Comparison of ENCODE assay signal across 8 cellular contexts in the genomic region with DNA sequence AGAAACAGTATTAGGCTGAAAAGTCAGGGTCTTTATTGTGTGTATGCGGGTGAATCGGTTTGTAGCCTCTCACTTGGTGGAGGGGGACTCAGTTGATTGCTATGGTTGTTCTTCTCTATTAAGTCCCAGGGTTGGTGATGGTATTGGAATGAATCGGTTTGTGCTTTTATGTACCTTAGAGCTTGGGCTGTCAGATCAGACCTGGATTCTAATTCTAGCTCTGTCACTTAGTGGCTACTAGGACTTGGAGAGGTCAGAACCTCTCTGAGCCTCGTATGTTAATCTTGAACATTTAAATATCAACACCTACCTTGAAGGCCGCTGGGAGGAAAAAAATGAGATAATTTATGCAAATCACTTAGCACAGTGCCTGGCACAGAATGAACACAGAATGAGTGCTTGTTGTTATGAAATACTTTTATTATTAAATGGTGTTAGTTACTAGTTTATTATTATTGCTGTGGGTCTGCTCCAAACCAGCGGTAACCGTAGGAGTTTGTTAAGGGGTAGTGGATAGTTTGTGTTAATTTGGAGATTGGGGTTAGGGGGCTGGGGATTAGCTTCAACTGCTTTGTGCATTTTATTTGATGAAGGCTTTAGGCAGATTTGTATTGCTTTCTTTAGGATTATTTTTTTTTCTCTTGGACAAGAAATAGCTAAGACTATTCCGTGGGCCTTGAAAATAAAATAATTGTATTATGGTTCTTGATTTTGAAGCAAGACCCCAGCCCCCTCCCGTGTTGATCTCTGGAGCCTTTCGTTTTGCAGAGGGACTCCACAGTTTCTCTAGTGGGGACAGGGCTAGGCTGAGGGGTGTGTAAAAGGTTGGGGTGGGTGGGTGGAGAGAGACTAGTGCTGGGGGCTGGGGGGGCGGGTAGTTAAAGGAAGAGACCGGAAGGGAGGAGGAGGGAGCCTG. TPM values are rescaled to one million over a fixed set of nuclear protein-coding genes. Genes with fewer than 3 reads are reported as not detected.
DNase-seq lines count a peak whose midpoint lies in the region; ATAC-seq and TF ChIP-seq lines count a peak whose summit lies in the region.

No MANE protein-coding gene starts in this region.

- H3K4me1 ChIP-seq in left ventricle myocardium inferior (peaks cover 90% of the 10 kb centered on the region), hepatocyte (ENCODE audit: insufficient read depth) (peaks cover 36% of the 10 kb centered on the region)

- peak overlapping the region; percentile 88 to 95 for H3K4me3 Mint-ChIP-seq in stimulated activated naive CD8-positive, alpha-beta T cell treated with anti-CD3 and anti-CD28 coated beads, Interleukin-15, amount 100 ng/mL, for 72 hours

- no peak for ATAC-seq in stimulated activated naive CD8-positive, alpha-beta T cell treated with anti-CD3 and anti-CD28 coated beads, Interleukin-15, amount 100 ng/mL, for 72 hours
- ATAC-seq in HG03097 (IDR thresholded peaks at IDR 0.05; ENCODE audit: low FRiP score, unreplicated experiment) = no peak

- H3K4me3 ChIP-seq in left ventricle myocardium inferior = peak overlapping the region; percentile 88
- peak overlapping the region; percentile 79 for H3K4me3 ChIP-seq in WI38 (ENCODE audit: low read depth, low read length)
- peak overlapping the region; percentile 29 for H3K4me3 ChIP-seq in hepatocyte

- H3K9me3 Mint-ChIP-seq in stimulated activated naive CD8-positive, alpha-beta T cell treated with anti-CD3 and anti-CD28 coated beads, Interleukin-15, amount 100 ng/mL, for 72 hours = no peaks in the 10 kb centered on the region

- WGBS in hepatocyte (ENCODE audit: low lambda C conversion rate, missing lambda C conversion rate) = 3% methylated on average over 10 of the region's 12 CpGs

- H3K27ac Mint-ChIP-seq in stimulated activated naive CD8-positive, alpha-beta T cell treated with anti-CD3 and anti-CD28 coated beads, Interleukin-15, amount 100 ng/mL, for 72 hours = peak overlapping the region; percentile 90 to 96

- peaks cover 25% of the 10 kb centered on the region for H4K20me1 ChIP-seq in hepatocyte (ENCODE audit: insufficient read depth, poor library complexity, severe bottlenecking)

- TF ChIP-seq CTCF in left ventricle myocardium inferior (IDR thresholded peaks at IDR 0.05; ENCODE audit: borderline replicate concordance) = no peak
- no peak for TF ChIP-seq CTCF in WI38 (IDR thresholded peaks at IDR 0.05; ENCODE audit: low read depth, low read length)
- TF ChIP-seq CTCF in hepatocyte (IDR thresholded peaks at IDR 0.05; ENCODE audit: poor library complexity) = no peak

- no peak overlapping the region for H2AFZ ChIP-seq in hepatocyte

- DNase-seq in left ventricle myocardium inferior = no peak
- DNase-seq in cardiac septum (ENCODE audit: low spot score) = no peak
- DNase-seq in hepatocyte (ENCODE audit: low spot score) = peak; percentile 56
- DNase-seq in stimulated activated naive CD8-positive, alpha-beta T cell treated with anti-CD3 and anti-CD28 coated beads, Interleukin-15, amount 100 ng/mL, for 72 hours = no peak
- DNase-seq in H4 (ENCODE audit: low spot score) = no peak
- no peak for DNase-seq in mucosa of gallbladder (ENCODE audit: low spot score)

- H3K27me3 Mint-ChIP-seq in stimulated activated naive CD8-positive, alpha-beta T cell treated with anti-CD3 and anti-CD28 coated beads, Interleukin-15, amount 100 ng/mL, for 72 hours = peaks cover 8% of the 10 kb centered on the region

- H3K9me3 ChIP-seq in left ventricle myocardium inferior (replicated peaks) (no peaks in the 10 kb centered on the region), hepatocyte (ENCODE audit: low read depth) (no peaks in the 10 kb centered on the region)

- peaks cover 40% of the 10 kb centered on the region for H3K79me2 ChIP-seq in hepatocyte

- no peaks in the 10 kb centered on the region for H3K9me2 ChIP-seq in hepatocyte (replicated peaks; ENCODE audit: insufficient read depth)

- H3K27ac ChIP-seq in left ventricle myocardium inferior (replicated peaks) (peak overlapping the region; percentile 99), hepatocyte (peak overlapping the region; percentile 99)

- H3K4me2 ChIP-seq in hepatocyte = peak overlapping the region; percentile 94

- peaks cover 70% of the 10 kb centered on the region for H3K4me1 Mint-ChIP-seq in stimulated activated naive CD8-positive, alpha-beta T cell treated with anti-CD3 and anti-CD28 coated beads, Interleukin-15, amount 100 ng/mL, for 72 hours

- intact Hi-C loops in left ventricle myocardium inferior (cut with micrococcal nuclease) (no loop called here), cardiac septum (cut with DNase I) (no loop called here)

- H3K36me3 ChIP-seq in left ventricle myocardium inferior (no peaks in the 10 kb centered on the region), hepatocyte (replicated peaks; ENCODE audit: insufficient read depth, low read depth) (no peaks in the 10 kb centered on the region)

- H3K27me3 ChIP-seq in left ventricle myocardium inferior (ENCODE audit: low read depth) (no peaks in the 10 kb centered on the region), hepatocyte (no peaks in the 10 kb centered on the region)

RNA-seq across cellular contexts. Expression of a gene that starts 3.6 kb away (rescaled TPM):
- total RNA-seq in left ventricle myocardium inferior (23.3 TPM), cardiac septum (22.1 TPM), hepatocyte (3.3 and 5.9 TPM in 2 replicates), mucosa of gallbladder (52.5 TPM)
- 10.2 and 11.3 TPM in 2 replicates for polyA plus RNA-seq in hepatocyte
- 0.21 and 4.1 TPM in 2 replicates for total RNA-seq in H4 (2014; rRNA removed; shearing (Covaris generic))

RNA-seq across cellular contexts. Expression of a gene that starts 17.2 kb away (rescaled TPM):
- total RNA-seq in left ventricle myocardium inferior (26.4 TPM), cardiac septum (14.7 TPM), hepatocyte (59.6 and 73.3 TPM in 2 replicates), mucosa of gallbladder (5.8 TPM)
- polyA plus RNA-seq in hepatocyte = 241 and 328 TPM in 2 replicates
- not detected in 2 replicates for total RNA-seq in H4 (2014; rRNA removed; shearing (Covaris generic))

RNA-seq across cellular contexts. Expression of a gene that starts 19.7 kb away (rescaled TPM):
- total RNA-seq in left ventricle myocardium inferior (89.8 TPM), cardiac septum (68.8 TPM), hepatocyte (49.2 and 66.0 TPM in 2 replicates), mucosa of gallbladder (79.0 TPM)
- polyA plus RNA-seq in hepatocyte = 147 and 154 TPM in 2 replicates
- total RNA-seq in H4 (2014; rRNA removed; shearing (Covaris generic)) = 70.3 and 104 TPM in 2 replicates

RNA-seq across cellular contexts. Expression of a gene that starts 20.2 kb away (rescaled TPM):
- 17.8 TPM for total RNA-seq in left ventricle myocardium inferior
- 12.2 TPM for total RNA-seq in cardiac septum
- 9.1 and 14.1 TPM in 2 replicates for total RNA-seq in hepatocyte
- 12.2 and 15.1 TPM in 2 replicates for polyA plus RNA-seq in hepatocyte
- total RNA-seq in H4 (2014; rRNA removed; shearing (Covaris generic)) = 4.0 and 7.5 TPM in 2 replicates
- 21.9 TPM for total RNA-seq in mucosa of gallbladder

RNA-seq across cellular contexts. Expression of a gene that starts 51.0 kb away (rescaled TPM):
- total RNA-seq in left ventricle myocardium inferior (15.6 TPM), cardiac septum (14.2 TPM), hepatocyte (65.6 and 75.3 TPM in 2 replicates), mucosa of gallbladder (127 TPM)
- 41.2 and 49.4 TPM in 2 replicates for polyA plus RNA-seq in hepatocyte
- 26.5 and 35.0 TPM in 2 replicates for total RNA-seq in H4 (2014; rRNA removed; shearing (Covaris generic))

Comparison
In these comparisons a context has a peak if more than half of its experiments do, and no peak if none do; other contexts are left out.
1. H3K4me3 ChIP-seq: peak in every context shown above with its lines; median percentile 88 in left ventricle myocardium inferior; 79 in WI38; 29 in hepatocyte.